24 cellular contexts compared by ENCODE assay signal in the genomic region with DNA sequence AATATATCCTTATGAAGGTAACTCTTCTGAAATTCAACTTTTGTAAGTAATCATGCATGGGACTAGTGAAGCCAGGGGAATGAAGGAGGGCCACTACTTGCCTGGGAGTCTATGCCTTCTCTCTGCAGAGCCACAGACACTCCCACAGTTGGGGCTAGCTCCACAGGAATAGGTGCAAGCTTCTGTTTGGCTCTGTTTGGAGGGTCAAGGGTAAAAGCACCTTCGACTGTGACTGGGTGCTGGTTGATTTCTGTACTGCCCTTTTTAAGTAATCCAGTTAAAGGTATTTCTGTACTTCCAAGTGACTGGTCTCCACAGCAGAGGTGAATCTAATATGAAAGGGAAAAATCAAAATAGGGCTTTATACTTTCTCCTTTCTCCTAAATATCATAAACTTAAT.
"Had no signal": no experiment of that assay in that cellular context is flagged by ENCODE, and none has a peak within 500 bp of the region (broad histone marks: within the 10 kb centered on the region; RNA-seq: fewer than 3 reads in every experiment).

No MANE protein-coding gene starts in this region.

- H3K27ac Mint-ChIP-seq: mesothelial cell of epicardium; natural killer cell treated with Interleukin-12 subunit alpha and Interleukin-12 subunit beta and Interleukin-15 and Interleukin-18, amount 100 ng/mL, for 72 hours; progenitor cell of endocrine pancreas; stimulated activated memory B cell treated with anti-CD40 and anti-IgM and Interleukin-4, amounts not matched to agents 10 μg/mL and 1 μg/mL and 100 μg/mL, for 72 hours; stimulated activated naive CD8-positive, alpha-beta T cell treated with anti-CD3 and anti-CD28 coated beads, Interleukin-15, amount 100 ng/mL, for 72 hours; type B pancreatic cell had no signal

- ATAC-seq: left cardiac atrium; left lung; natural killer cell treated with Interleukin-12 subunit alpha and Interleukin-12 subunit beta and Interleukin-15 and Interleukin-18, amount 100 ng/mL, for 72 hours; stimulated activated memory B cell treated with anti-CD40 and anti-IgM and Interleukin-4, amounts not matched to agents 10 μg/mL and 1 μg/mL and 100 μg/mL, for 72 hours; stimulated activated naive CD8-positive, alpha-beta T cell treated with anti-CD3 and anti-CD28 coated beads, Interleukin-15, amount 100 ng/mL, for 72 hours had no signal

- H3K27me3 ChIP-seq: left lung, ovary, right atrium auricular region, right lobe of liver, tibial nerve, uterus had no signal

- H3K4me1 ChIP-seq: left lung, right atrium auricular region, right lobe of liver, tibial nerve, uterus had no signal

- H3K27ac ChIP-seq: left lung, ovary, right atrium auricular region, right lobe of liver, tibial nerve, uterus had no signal

- H3K4me1 Mint-ChIP-seq: mesothelial cell of epicardium; naive B cell; stimulated activated memory B cell treated with anti-CD40 and anti-IgM and Interleukin-4, amounts not matched to agents 10 μg/mL and 1 μg/mL and 100 μg/mL, for 72 hours; stimulated activated naive CD8-positive, alpha-beta T cell treated with anti-CD3 and anti-CD28 coated beads, Interleukin-15, amount 100 ng/mL, for 72 hours had no signal

- H3K4me2 ChIP-seq: smooth muscle cell had no signal

- H3K9me3 Mint-ChIP-seq: mesothelial cell of epicardium; naive B cell; natural killer cell treated with Interleukin-12 subunit alpha and Interleukin-12 subunit beta and Interleukin-15 and Interleukin-18, amount 100 ng/mL, for 72 hours; stimulated activated memory B cell treated with anti-CD40 and anti-IgM and Interleukin-4, amounts not matched to agents 10 μg/mL and 1 μg/mL and 100 μg/mL, for 72 hours; stimulated activated naive CD8-positive, alpha-beta T cell treated with anti-CD3 and anti-CD28 coated beads, Interleukin-15, amount 100 ng/mL, for 72 hours; type B pancreatic cell had no signal

- DNase-seq: hippocampal formation; kidney glomerular epithelial cell; left cardiac atrium; left lung; mesendoderm; naive B cell; ovary; right lobe of liver; stimulated activated CD4-positive, alpha-beta T cell treated with anti-CD3 and anti-CD28 coated beads, Interleukin-1b, Interleukin-23, amount 100 ng/mL, for 48 hours; stimulated activated CD4-positive, alpha-beta T cell treated with anti-CD3 and anti-CD28 coated beads, Interleukin-2, amount 100 ng/mL, for 48 hours; stimulated activated CD4-positive, alpha-beta T cell treated with anti-CD3 and anti-CD28 coated beads, Interleukin-4, amount 100 ng/mL, for 4 hours; stimulated activated CD8-positive, alpha-beta memory T cell treated with anti-CD3 and anti-CD28 coated beads, Interleukin-4, amount 100 ng/mL, for 48 hours; stimulated activated naive CD4-positive, alpha-beta T cell treated with Interleukin-2 at 50 U/mL for 16 hours; stimulated activated naive CD8-positive, alpha-beta T cell treated with anti-CD3 and anti-CD28 coated beads, Interleukin-15, amount 100 ng/mL, for 72 hours; substantia nigra; uterus had no signal

- H3K36me3 ChIP-seq: ovary, uterus had no signal

- H3K4me3 ChIP-seq: left lung, ovary, right atrium auricular region, right lobe of liver, smooth muscle cell, tibial nerve, uterus had no signal

- H3K9me3 ChIP-seq: left lung, ovary, right atrium auricular region, right lobe of liver, tibial nerve, uterus had no signal

- H3K4me3 Mint-ChIP-seq: mesothelial cell of epicardium; naive B cell; natural killer cell treated with Interleukin-12 subunit alpha and Interleukin-12 subunit beta and Interleukin-15 and Interleukin-18, amount 100 ng/mL, for 72 hours; stimulated activated memory B cell treated with anti-CD40 and anti-IgM and Interleukin-4, amounts not matched to agents 10 μg/mL and 1 μg/mL and 100 μg/mL, for 72 hours; stimulated activated naive CD8-positive, alpha-beta T cell treated with anti-CD3 and anti-CD28 coated beads, Interleukin-15, amount 100 ng/mL, for 72 hours; type B pancreatic cell had no signal

- H3K27me3 Mint-ChIP-seq: naive B cell; natural killer cell treated with Interleukin-12 subunit alpha and Interleukin-12 subunit beta and Interleukin-15 and Interleukin-18, amount 100 ng/mL, for 72 hours; progenitor cell of endocrine pancreas; stimulated activated memory B cell treated with anti-CD40 and anti-IgM and Interleukin-4, amounts not matched to agents 10 μg/mL and 1 μg/mL and 100 μg/mL, for 72 hours; stimulated activated naive CD8-positive, alpha-beta T cell treated with anti-CD3 and anti-CD28 coated beads, Interleukin-15, amount 100 ng/mL, for 72 hours; type B pancreatic cell had no signal
